37 cellular contexts compared by ENCODE assay signal in genomic region chr5:15640116-15640515, GRCh38.
DNase-seq lines count a peak whose midpoint lies in the region; ATAC-seq, FAIRE-seq and TF ChIP-seq lines count a peak whose summit lies in the region.
"Had no signal": no experiment of that assay in that cellular context is flagged by ENCODE, and none has a peak within 500 bp of the region (broad histone marks: within the 10 kb centered on the region; RNA-seq: fewer than 3 reads in every experiment).

No MANE protein-coding gene starts in this region.

- H3K36me3 ChIP-seq in adrenal gland (replicated peaks in 1 of 2) (no peaks in the 10 kb centered on the region), PC-9 (ENCODE audit: low read depth) (no peaks in the 10 kb centered on the region)
- H3K36me3 ChIP-seq: BE2C; BLaER1; BLaER1 treated with 17β-estradiol and CSF1 and Interleukin-3, amounts not matched to agents 10 nM and 100 nM had no signal

- POLR2A ChIA-PET in T-cell (lab: Charles Lee) (no interaction called here), PC-9 (lab: Charles Lee; ENCODE audit: unreplicated experiment) (no interaction called here)

- FAIRE-seq in HTR-8/SVneo (lab: Jason Lieb, UNC), result peak; percentile 33
- FAIRE-seq: A204.1, A549, D721Med had no signal

- peak in 1 of 2 donors; percentile 9 for TF ChIP-seq POLR2A in adrenal gland (IDR thresholded peaks at IDR 0.05)

- in situ Hi-C loops in GM13977 (cut with MboI; ENCODE audit: low pct_unique_long_range_greater_than_20kb, low sequenced_read_pairs, unreplicated experiment), result no loop called here

- peak overlapping the region; percentile 7 for H3K27ac Mint-ChIP-seq in nephron progenitor cell
- no peak overlapping the region for H3K27ac Mint-ChIP-seq in T-cell
- H3K27ac Mint-ChIP-seq: B cell; CD14-positive monocyte; CD4-positive, alpha-beta memory T cell; CD4-positive, alpha-beta T cell; CD4-positive, CD25-positive, alpha-beta regulatory T cell; CD8-positive, alpha-beta memory T cell; CD8-positive, alpha-beta T cell had no signal

- no peak overlapping the region for H2AFZ ChIP-seq in PC-9

- CTCF ChIA-PET in T-cell (lab: Charles Lee), result no interaction called here
- CTCF ChIA-PET in PC-9 (lab: Charles Lee), result no interaction called here

- ATAC-seq in T-cell (replicated peaks in 1 of 4), result no peak
- ATAC-seq: A549; CD8-positive, alpha-beta T cell had no signal

- H3K36me3 Mint-ChIP-seq in nephron progenitor cell (ENCODE audit: low read depth) (peaks cover 18% of the 10 kb centered on the region), T-cell (no peaks in the 10 kb centered on the region)
- H3K36me3 Mint-ChIP-seq: CD14-positive monocyte; CD4-positive, alpha-beta memory T cell; CD4-positive, CD25-positive, alpha-beta regulatory T cell; CD8-positive, alpha-beta T cell had no signal

- H3K9me2 ChIP-seq in PC-9 (ENCODE audit: insufficient read depth), result no peaks in the 10 kb centered on the region

- BruUV-seq in PC-9 (replicated peaks; lab: Mats Ljungman, UMichigan), result no TSS peak

- H3K4me1 ChIP-seq in adrenal gland (replicated peaks in 1 of 2) (peaks cover 31 to 33% of the 10 kb centered on the region in 2 donors), PC-9 (replicated peaks; ENCODE audit: insufficient read depth) (no peaks in the 10 kb centered on the region)
- H3K4me1 ChIP-seq: A549, BE2C, Caco-2 had no signal

- H3K4me3 Mint-ChIP-seq in nephron progenitor cell (no peak overlapping the region), T-cell (no peak overlapping the region)
- H3K4me3 Mint-ChIP-seq: B cell; CD14-positive monocyte; CD4-positive, alpha-beta memory T cell; CD4-positive, alpha-beta T cell; CD4-positive, CD25-positive, alpha-beta regulatory T cell; CD8-positive, alpha-beta memory T cell; CD8-positive, alpha-beta T cell had no signal

- H3K4me1 Mint-ChIP-seq in nephron progenitor cell (peaks cover 2% of the 10 kb centered on the region), T-cell (no peaks in the 10 kb centered on the region)
- H3K4me1 Mint-ChIP-seq: B cell; CD14-positive monocyte; CD4-positive, alpha-beta memory T cell; CD4-positive, CD25-positive, alpha-beta regulatory T cell; CD8-positive, alpha-beta memory T cell had no signal

- H3K9me3 ChIP-seq in adrenal gland (replicated peaks in 1 of 3) (no peaks in the 10 kb centered on the region), PC-9 (ENCODE audit: insufficient read depth, low read depth) (no peaks in the 10 kb centered on the region)
- H3K9me3 ChIP-seq: A549, BE2C, Caco-2 had no signal

- H3K4me3 ChIP-seq in adrenal gland (no peak overlapping the region), PC-9 (no peak overlapping the region)
- H3K4me3 ChIP-seq: A549; BLaER1; BLaER1 treated with 17β-estradiol and CSF1 and Interleukin-3, amounts not matched to agents 10 nM and 100 nM had no signal

- H4K20me1 ChIP-seq in PC-9 (ENCODE audit: insufficient read depth), result no peaks in the 10 kb centered on the region
- H4K20me1 ChIP-seq: BLaER1; BLaER1 treated with 17β-estradiol and CSF1 and Interleukin-3, amounts not matched to agents 10 nM and 100 nM had no signal

- no peaks in the 10 kb centered on the region for H3K79me2 ChIP-seq in PC-9 (ENCODE audit: low read depth)

- no peak overlapping the region for H3K4me2 ChIP-seq in PC-9
- H3K4me2 ChIP-seq: A549; BLaER1; BLaER1 treated with 17β-estradiol and CSF1 and Interleukin-3, amounts not matched to agents 10 nM and 100 nM had no signal

- WGBS in adrenal gland, 4 donors, result 37 to 59% (median 49%) methylated on average over 5 of the region's 5 CpGs

- H3K27me3 Mint-ChIP-seq in nephron progenitor cell (ENCODE audit: low read depth, poor library complexity), result no peaks in the 10 kb centered on the region
- no peaks in the 10 kb centered on the region for H3K27me3 Mint-ChIP-seq in T-cell
- H3K27me3 Mint-ChIP-seq: B cell; CD4-positive, alpha-beta memory T cell; CD4-positive, alpha-beta T cell; CD4-positive, CD25-positive, alpha-beta regulatory T cell had no signal

- H3K27ac ChIP-seq in adrenal gland (peak overlapping the region; percentile 39 to 73 (median 63)), PC-9 (no peak overlapping the region)
- H3K27ac ChIP-seq: 22Rv1; A549; BLaER1; BLaER1 treated with 17β-estradiol and CSF1 and Interleukin-3, amounts not matched to agents 10 nM and 100 nM; C4-2B had no signal

- H3K27me3 ChIP-seq in adrenal gland, result no peaks in the 10 kb centered on the region
- no peaks in the 10 kb centered on the region for H3K27me3 ChIP-seq in PC-9 (ENCODE audit: insufficient read depth, low read depth)
- H3K27me3 ChIP-seq: BE2C; BLaER1; BLaER1 treated with 17β-estradiol and CSF1 and Interleukin-3, amounts not matched to agents 10 nM and 100 nM had no signal

- intact Hi-C loops in adrenal gland (cut with DNase I), result no loop called here
- intact Hi-C loops in PC-9 (cut with micrococcal nuclease; ENCODE audit: unreplicated experiment), result no loop called here

- TF ChIP-seq CTCF in adrenal gland (IDR thresholded peaks at IDR 0.05), result no peak
- TF ChIP-seq CTCF in nephron progenitor cell (IDR thresholded peaks at IDR 0.05), result no peak
- no peak for TF ChIP-seq CTCF in GM13977 (IDR thresholded peaks at IDR 0.05; ENCODE audit: extremely low read depth, insufficient read depth, missing control alignments)
- TF ChIP-seq CTCF in PC-9 (conservative IDR thresholded peaks at IDR 0.05), result no peak

- no peaks in the 10 kb centered on the region for H3F3A ChIP-seq in PC-9 (ENCODE audit: insufficient read depth, low read depth)

- no peak for DNase-seq in HTR-8/SVneo (ENCODE audit: insufficient read length, low spot score)
- DNase-seq in SK-N-DZ (ENCODE audit: low spot score), result peak; percentile 9
- peak; percentile 61 to 82 (median 73) for DNase-seq in adrenal gland
- DNase-seq in nephron progenitor cell, result no peak
- DNase-seq in T-cell, result no peak
- DNase-seq in GM13977 (ENCODE audit: low spot score), result no peak
- DNase-seq in DMS53 treated with DMSO at 0.1 percent for 48 hours (lab: John Stamatoyannopoulos, UW; ENCODE audit: unreplicated experiment), result no peak
- no peak for DNase-seq in PC-9
- DNase-seq: 8988T; ACHN; AML-193; BE2C; C1 segment of cervical spinal cord; Caco-2; Calu3; CD4-positive, alpha-beta memory T cell; CD4-positive, alpha-beta T cell; CD4-positive, CD25-positive, alpha-beta regulatory T cell; CD8-positive, alpha-beta memory T cell; CD8-positive, alpha-beta T cell; COR-L47; DMS 273 treated with DMSO at 0.1 percent for 48 hours; DMS153; DMS53; DMS79; DMS79 treated with DMSO at 0.1 percent for 48 hours; DND-41; EL had no signal

- H3K9me3 Mint-ChIP-seq in nephron progenitor cell, result peaks cover 11% of the 10 kb centered on the region
- H3K9me3 Mint-ChIP-seq in T-cell, result peaks cover 5 to 17% (median 7%) of the 10 kb centered on the region in 3 donors

Comparison
In these comparisons a context has a peak if more than half of its experiments do, and no peak if none do; other contexts are left out.
1. DNase-seq: peak in SK-N-DZ (single experiment) and adrenal gland (7 of 7); none in HTR-8/SVneo (single experiment), nephron progenitor cell (single experiment), T-cell (0 of 34), GM13977 (single experiment), DMS53 treated with DMSO at 0.1 percent for 48 hours (single experiment) and PC-9 (0 of 2).